ENCODE assay signal across 30 cellular contexts in genomic region chr16:61237804-61238485, GRCh38.
A peak's percentile ranks its signal among the peaks of the same experiment; 100 is the strongest.
DNase-seq lines count a peak whose midpoint lies in the region; ATAC-seq and TF ChIP-seq lines count a peak whose summit lies in the region.
"Had no signal": no experiment of that assay in that cellular context is flagged by ENCODE, and none has a peak within 500 bp of the region (broad histone marks: within the 10 kb centered on the region; RNA-seq: fewer than 3 reads in every experiment).

No MANE protein-coding gene starts in this region.

- H2BK120ac ChIP-seq in H9 (ENCODE audit: low read depth, low read length, poor library complexity, severe bottlenecking) (no peak overlapping the region), neuronal stem cell (ENCODE audit: low read depth, low read length) (no peak overlapping the region)

- H3K79me1 ChIP-seq in H9 (ENCODE audit: insufficient read depth, low read depth, low read length, poor library complexity, severe bottlenecking) (no peaks in the 10 kb centered on the region), neuronal stem cell (ENCODE audit: low read depth, low read length) (no peaks in the 10 kb centered on the region)

- H3K4me1 ChIP-seq in H9 (ENCODE audit: insufficient read depth, low read length) (peaks cover 3% of the 10 kb centered on the region; the same call in 1 of the 2 replicates), endodermal cell (ENCODE audit: control insufficient read depth, insufficient read depth, low read length) (no peaks in the 10 kb centered on the region), neuronal stem cell (ENCODE audit: control insufficient read depth in 2 of 2, insufficient read depth in 1 of 2, low read depth in 1 of 2, low read length in 2 of 2) (peaks cover 2 to 3% of the 10 kb centered on the region in 2 donors)
- H3K4me1 ChIP-seq: A549 had no signal

- H3K4me2 ChIP-seq in H9 (ENCODE audit: insufficient read depth, insufficient read length, low read length) (no peak overlapping the region), neuronal stem cell (ENCODE audit: insufficient read depth, low read length, poor library complexity, severe bottlenecking) (no peak overlapping the region)
- H3K4me2 ChIP-seq: A549 had no signal

- H3K27ac ChIP-seq in H9 (ENCODE audit: insufficient read length, low read depth, low read length) = no peak overlapping the region
- H3K27ac ChIP-seq in endodermal cell (ENCODE audit: low read depth, low read length) = peak overlapping the region; percentile 40
- H3K27ac ChIP-seq in neuronal stem cell (replicated peaks; ENCODE audit: low read length) = no peak overlapping the region
- H3K27ac ChIP-seq: A549, GM23248, HL-60, RWPE1, SK-N-MC had no signal

- H2AK5ac ChIP-seq in H9 (ENCODE audit: insufficient read length, low read length) = no peak overlapping the region
- no peak overlapping the region for H2AK5ac ChIP-seq in neuronal stem cell (ENCODE audit: low read depth, low read length)

- H4K20me1 ChIP-seq in H9 (ENCODE audit: control insufficient read depth, insufficient read depth, insufficient read length) = no peaks in the 10 kb centered on the region

- peaks cover 4 to 11% of the 10 kb centered on the region in 2 experiments; a peak in 2 of 4 replicates for H3K4me1 Mint-ChIP-seq in H9
- peaks cover 12% of the 10 kb centered on the region for H3K4me1 Mint-ChIP-seq in endodermal cell
- H3K4me1 Mint-ChIP-seq: CD4-positive, CD25-positive, alpha-beta regulatory T cell; T-helper 17 cell had no signal

- H3K36me3 Mint-ChIP-seq in H9 (ENCODE audit: insufficient read depth in 1 of 3, low read depth in 3 of 3) (no peaks in the 10 kb centered on the region), endodermal cell (ENCODE audit: low read depth) (no peaks in the 10 kb centered on the region)
- H3K36me3 Mint-ChIP-seq: CD4-positive, CD25-positive, alpha-beta regulatory T cell had no signal

- H4K91ac ChIP-seq in H9 (ENCODE audit: insufficient read length, low read depth, low read length) = no peak overlapping the region
- H4K91ac ChIP-seq in neuronal stem cell (ENCODE audit: low read depth, low read length, poor library complexity) = no peak overlapping the region

- H2BK20ac ChIP-seq in H9 (ENCODE audit: low read depth, low read length, poor library complexity, severe bottlenecking) = no peak overlapping the region

- no peaks in the 10 kb centered on the region for H3K9me3 ChIP-seq in H9 (ENCODE audit: control insufficient read depth, low read depth, low read length)
- no peaks in the 10 kb centered on the region for H3K9me3 ChIP-seq in endodermal cell (ENCODE audit: control insufficient read depth, low read length)
- no peaks in the 10 kb centered on the region for H3K9me3 ChIP-seq in neuronal stem cell (replicated peaks in 1 of 2; ENCODE audit: control insufficient read depth in 2 of 2, insufficient read depth in 1 of 2, low read depth in 1 of 2, low read length in 2 of 2)
- H3K9me3 ChIP-seq: A549, MG63 had no signal

- H3K4me3 ChIP-seq in endodermal cell (ENCODE audit: low read length) (no peak overlapping the region), neuronal stem cell (ENCODE audit: low read length in 2 of 2) (no peak overlapping the region)
- H3K4me3 ChIP-seq: A549, GM12878, GM23248, K562, MG63, SK-N-MC had no signal

- no peak overlapping the region for H3K56ac ChIP-seq in H9 (ENCODE audit: insufficient read length, low read depth, low read length)

- H3K79me2 ChIP-seq in H9 (ENCODE audit: insufficient read depth, low read length) = no peaks in the 10 kb centered on the region

- H3K27me3 Mint-ChIP-seq in H9 (ENCODE audit: low read depth) (no peaks in the 10 kb centered on the region), endodermal cell (ENCODE audit: insufficient read depth) (no peaks in the 10 kb centered on the region)
- H3K27me3 Mint-ChIP-seq: CD4-positive, CD25-positive, alpha-beta regulatory T cell; T-helper 17 cell had no signal

- H3K4me3 Mint-ChIP-seq in H9 (no peak overlapping the region), endodermal cell (no peak overlapping the region)
- H3K4me3 Mint-ChIP-seq: CD4-positive, CD25-positive, alpha-beta regulatory T cell; T-helper 17 cell had no signal

- TF ChIP-seq CTCF in H9 (conservative IDR thresholded peaks at IDR 0.05) (no peak), endodermal cell (conservative IDR thresholded peaks at IDR 0.05) (no peak)

- no peak for ATAC-seq in HG03439 (IDR thresholded peaks at IDR 0.05; ENCODE audit: unreplicated experiment)
- ATAC-seq: A549, GM12878, HepG2, K562, T-helper 17 cell had no signal

- H4K5ac ChIP-seq in H9 (ENCODE audit: insufficient read length, low read depth, low read length) = no peak overlapping the region

- H2BK15ac ChIP-seq in H9 (ENCODE audit: low read depth, low read length) (no peak overlapping the region), neuronal stem cell (ENCODE audit: low read length) (no peak overlapping the region)

- H3K4ac ChIP-seq in H9 (ENCODE audit: low read depth, low read length) (no peak overlapping the region), neuronal stem cell (ENCODE audit: low read length) (no peak overlapping the region)

- no CpG with 5 or more reads among the region's 10 CpGs for WGBS in H9 (ENCODE audit: extremely low coverage, insufficient read length, low lambda C conversion rate)
- 67 to 79% methylated on average over 1 to 10 of the region's 10 CpGs for WGBS in endodermal cell (ENCODE audit: insufficient coverage in 1 of 2, insufficient read length in 1 of 2), 2 experiments
- no CpG with 5 or more reads among the region's 10 CpGs for WGBS in neuronal stem cell (ENCODE audit: extremely low coverage in 2 of 2, insufficient read length in 2 of 2, insufficient replicate concordance in 1 of 2), 2 donors

- no peaks in the 10 kb centered on the region for H3K23me2 ChIP-seq in H9 (ENCODE audit: insufficient read length, low read depth, low read length, poor library complexity, severe bottlenecking)

- peak overlapping the region in 2 of 3 experiments; percentile 65 to 84; a peak in 2 of 7 replicates for H3K27ac Mint-ChIP-seq in H9
- no peak overlapping the region for H3K27ac Mint-ChIP-seq in endodermal cell
- H3K27ac Mint-ChIP-seq: CD4-positive, CD25-positive, alpha-beta regulatory T cell; T-helper 17 cell had no signal

- H3K14ac ChIP-seq in H9 (ENCODE audit: insufficient read depth, low read length) = no peak overlapping the region
- H3K14ac ChIP-seq in neuronal stem cell (ENCODE audit: low read length) = no peak overlapping the region

- no peak overlapping the region for H3T11ph ChIP-seq in H9 (ENCODE audit: low read length)

- H4K8ac ChIP-seq in H9 (replicated peaks; ENCODE audit: insufficient read length, low read depth, low read length) (no peak overlapping the region), neuronal stem cell (ENCODE audit: low read depth, low read length) (no peak overlapping the region)

- H3K36me3 ChIP-seq in endodermal cell (ENCODE audit: control insufficient read depth, insufficient read depth, low read length) (no peaks in the 10 kb centered on the region), neuronal stem cell (replicated peaks in 1 of 2; ENCODE audit: control insufficient read depth in 2 of 2, insufficient read depth in 2 of 2, low read length in 2 of 2) (no peaks in the 10 kb centered on the region)
- H3K36me3 ChIP-seq: MG63 had no signal

- H2AFZ ChIP-seq in H9 (ENCODE audit: low read length) = no peak overlapping the region
- peak overlapping the region; percentile 50 for H2AFZ ChIP-seq in neuronal stem cell (ENCODE audit: low read length)
- H2AFZ ChIP-seq: GM23248 had no signal

- H3K27me3 ChIP-seq in H9 (ENCODE audit: insufficient read depth, low read length) = no peaks in the 10 kb centered on the region
- H3K27me3 ChIP-seq in endodermal cell (ENCODE audit: control insufficient read depth, insufficient read depth, low read length, poor library complexity, severe bottlenecking) = no peaks in the 10 kb centered on the region
- no peaks in the 10 kb centered on the region for H3K27me3 ChIP-seq in neuronal stem cell (ENCODE audit: control insufficient read depth in 3 of 3, insufficient read depth in 3 of 3, low read depth in 1 of 3, low read length in 3 of 3)
- H3K27me3 ChIP-seq: MG63 had no signal

- no peak for DNase-seq in H9
- peak; percentile 81 for DNase-seq in NCI-H526 treated with DMSO at 0.1 percent for 48 hours (lab: John Stamatoyannopoulos, UW)
- DNase-seq in endodermal cell = no peak
- DNase-seq in neuronal stem cell (ENCODE audit: low spot score) = no peak
- no peak for DNase-seq in activated CD4-positive, CD25-positive, alpha-beta regulatory T cell treated with anti-CD3 and anti-CD28 coated beads, Interleukin-2, amount 50 U/mL, for 72 hours
- DNase-seq in stimulated activated CD4-positive, alpha-beta T cell treated with anti-CD3 and anti-CD28 coated beads, Interleukin-15, amount 100 ng/mL, for 24 hours = no peak
- DNase-seq: CD4-positive, CD25-positive, alpha-beta regulatory T cell; COR-L47; DMS 273 treated with DMSO at 0.1 percent for 48 hours; DMS79 treated with DMSO at 0.1 percent for 48 hours; GM23248; MG63; NCI-H1092; NCI-H1436; NCI-H2081; NCI-H2171 treated with DMSO at 0.1 percent for 48 hours; NCI-H446; NCI-H748 treated with DMSO at 0.1 percent for 48 hours; NK-92 treated with Interleukin-12 subunit alpha and Interleukin-12 subunit beta, amount 100 ng/mL, for 24 hours; SHP77 treated with DMSO at 0.1 percent for 48 hours; SW 1271; T-helper 17 cell had no signal

- H3K9ac ChIP-seq in H9 (ENCODE audit: extremely low read depth, insufficient read length, low read length) (no peak overlapping the region), endodermal cell (ENCODE audit: extremely low read depth, low read length, poor library complexity, severe bottlenecking) (no peak overlapping the region), neuronal stem cell (ENCODE audit: low read depth, low read length, poor library complexity) (no peak overlapping the region)
- H3K9ac ChIP-seq: GM23248 had no signal

- H3K23ac ChIP-seq in H9 (ENCODE audit: insufficient read length, low read depth, low read length) (no peak overlapping the region), neuronal stem cell (ENCODE audit: low read depth, low read length, poor library complexity) (no peak overlapping the region)

- H2BK12ac ChIP-seq in H9 (ENCODE audit: insufficient read length, low read depth, low read length) (no peak overlapping the region), neuronal stem cell (ENCODE audit: low read length) (no peak overlapping the region)

- H3K18ac ChIP-seq in H9 (ENCODE audit: insufficient read length, low read depth, low read length) (no peak overlapping the region), neuronal stem cell (ENCODE audit: low read length) (no peak overlapping the region)

- H3K9me3 Mint-ChIP-seq in H9 (no peaks in the 10 kb centered on the region), endodermal cell (no peaks in the 10 kb centered on the region)

- H2BK5ac ChIP-seq in H9 (ENCODE audit: insufficient read length, low read length) (no peak overlapping the region), neuronal stem cell (ENCODE audit: low read length) (no peak overlapping the region)
